Comparison of ENCODE assay signal across 8 cellular contexts in genomic region chr3:142931222-142931621, GRCh38. TPM values are rescaled to one million over a fixed set of nuclear protein-coding genes. Genes with fewer than 3 reads are reported as not detected.
DNase-seq lines count a peak whose midpoint lies in the region; ATAC-seq, FAIRE-seq and TF ChIP-seq lines count a peak whose summit lies in the region.

No MANE protein-coding gene starts in this region.

- TF ChIP-seq CTCF in HepG2 (CRISPR knock-in tag; IDR thresholded peaks at IDR 0.05), result peak; percentile 54
- TF ChIP-seq CTCF in right lobe of liver (IDR thresholded peaks at IDR 0.05), result no peak

- DNase-seq in HepG2 (ENCODE audit: low spot score) (peak; percentile 41), right lobe of liver (no peak), urothelium cell line (ENCODE audit: low spot score) (peak; percentile 40), NCI-H1694 treated with DMSO at 0.1 percent for 48 hours (lab: John Stamatoyannopoulos, UW) (no peak), NCI-H69 (lab: John Stamatoyannopoulos, UW) (no peak)
- peak; percentile 30 for DNase-seq in activated CD8-positive, alpha-beta T cell treated with anti-CD3 and anti-CD28 coated beads, Interleukin-2, amount 10 ng/mL, durations not matched to agents 7 days and 5 days

- H3K9me3 ChIP-seq in HepG2 (ENCODE audit: low read length) (no peaks in the 10 kb centered on the region), right lobe of liver (no peaks in the 10 kb centered on the region)

- POLR2A ChIA-PET in HepG2 (lab: Yijun Ruan, JAX), result interaction anchor here (1.3 to 3.2 kb wide), 3 partner anchors 10 to 33 kb away, joined by 5 to 31 read pairs (median 8); no protein-coding TSS in a partner anchor
- POLR2A ChIA-PET in activated CD8-positive, alpha-beta T cell treated with anti-CD3 and anti-CD28 coated beads, Interleukin-2, amount 10 ng/mL, durations not matched to agents 7 days and 5 days (lab: Charles Lee), result interaction anchor here (0.6 kb wide), 1 partner anchor 27 kb away, joined by 3 read pairs; no protein-coding TSS in a partner anchor

- peak overlapping the region; percentile 13; the same call in 1 of the 2 replicates for H3K4me2 ChIP-seq in HepG2 (ENCODE audit: low read depth, low read length)

- CTCF ChIA-PET in HepG2 (lab: Yijun Ruan, JAX; ENCODE audit: low intra/inter-chr PET ratio, low total read pairs), result interaction anchor here (1.4 to 4.4 kb wide), 2 partner anchors 56 to 103 kb away, joined by 5 to 67 read pairs; no protein-coding TSS in a partner anchor
- CTCF ChIA-PET in activated CD8-positive, alpha-beta T cell treated with anti-CD3 and anti-CD28 coated beads, Interleukin-2, amount 10 ng/mL, durations not matched to agents 7 days and 5 days (lab: Charles Lee), result interaction anchor here (1.3 to 3.2 kb wide), 4 partner anchors 11 to 102 kb away, joined by 3 to 12 read pairs (median 8); no protein-coding TSS in a partner anchor

- H3K36me3 ChIP-seq in HepG2 (replicated peaks in 1 of 2; ENCODE audit: control insufficient read depth in 1 of 2, insufficient read depth in 2 of 2, low read length in 2 of 2) (no peaks in the 10 kb centered on the region), right lobe of liver (no peaks in the 10 kb centered on the region)

- H3K27ac Mint-ChIP-seq in activated CD8-positive, alpha-beta T cell treated with anti-CD3 and anti-CD28 coated beads, Interleukin-2, amount 10 ng/mL, durations not matched to agents 7 days and 5 days, result no peak overlapping the region

- intact Hi-C loops in HepG2 (cut with micrococcal nuclease; ENCODE audit: unreplicated experiment), result no loop called here
- intact Hi-C loops in right lobe of liver (cut with DNase I), result loop anchor here in 1 of 2 donors (10.0 kb wide), 1 partner anchor 54 kb away; no protein-coding TSS in a partner anchor

- TF ChIP-seq EP300 in HepG2 (IDR thresholded peaks at IDR 0.05; ENCODE audit: low read depth in 2 of 2, low read length in 2 of 2) (no peak), HepG2 (CRISPR knock-in tag; IDR thresholded peaks at IDR 0.05; ENCODE audit: borderline replicate concordance) (no peak)

- H3K4me3 ChIP-seq in HepG2 (replicated peaks in 1 of 3; ENCODE audit: insufficient read depth in 1 of 3, low read depth in 2 of 3, low read length in 3 of 3) (no peak overlapping the region), right lobe of liver (no peak overlapping the region)

- H3K27me3 ChIP-seq in HepG2 (ENCODE audit: control insufficient read depth in 1 of 2, insufficient read depth in 2 of 2, low read length in 2 of 2) (peaks cover 0 to 21% of the 10 kb centered on the region in 2 experiments; a peak in 3 of 5 replicates), right lobe of liver (no peaks in the 10 kb centered on the region)

- H2AFZ ChIP-seq in HepG2 (ENCODE audit: low read length), result no peak overlapping the region

- in situ Hi-C loops in HepG2 (cut with HindIII; ENCODE audit: extremely low pct_ligation_motif_present, low pct_unique_long_range_greater_than_20kb), result no loop called here

- no peak overlapping the region for H3K9ac ChIP-seq in HepG2 (ENCODE audit: insufficient read depth, low read depth, low read length)

- FAIRE-seq in HepG2 (lab: Jason Lieb, UNC) (peak; percentile 54), urothelium cell line (lab: Jason Lieb, UNC) (peak; percentile 42)

- H3K27ac ChIP-seq in HepG2 (ENCODE audit: extremely low read length, insufficient read depth, low read length), result no peak overlapping the region
- no peak overlapping the region for H3K27ac ChIP-seq in right lobe of liver

- H3K4me1 ChIP-seq in HepG2 (ENCODE audit: insufficient read depth, low read length), result peaks cover 52% of the 10 kb centered on the region
- H3K4me1 ChIP-seq in right lobe of liver, result peaks cover 0 to 32% (median 5%) of the 10 kb centered on the region in 4 donors

- TF ChIP-seq RAD21 in HepG2 (CRISPR knock-in tag; IDR thresholded peaks at IDR 0.05), result no peak

- TF ChIP-seq POLR2A in HepG2 (IDR thresholded peaks at IDR 0.05; ENCODE audit: insufficient read depth in 1 of 2, low read depth in 2 of 2, low read length in 2 of 2) (no peak), right lobe of liver (IDR thresholded peaks at IDR 0.05) (no peak)

- H3K4me3 Mint-ChIP-seq in activated CD8-positive, alpha-beta T cell treated with anti-CD3 and anti-CD28 coated beads, Interleukin-2, amount 10 ng/mL, durations not matched to agents 7 days and 5 days, result no peak overlapping the region

- no peaks in the 10 kb centered on the region for H3K36me3 Mint-ChIP-seq in activated CD8-positive, alpha-beta T cell treated with anti-CD3 and anti-CD28 coated beads, Interleukin-2, amount 10 ng/mL, durations not matched to agents 7 days and 5 days (ENCODE audit: low read depth)

- ATAC-seq in HepG2 (peak; percentile 83), right lobe of liver (no peak), HG03139 (IDR thresholded peaks at IDR 0.05; ENCODE audit: unreplicated experiment) (peak; percentile 88), GM18858 (IDR thresholded peaks at IDR 0.05; ENCODE audit: unreplicated experiment) (no peak)
- ATAC-seq in activated CD8-positive, alpha-beta T cell treated with anti-CD3 and anti-CD28 coated beads, Interleukin-2, amount 10 ng/mL, durations not matched to agents 7 days and 5 days, result peak; percentile 64

- H4K20me1 ChIP-seq in HepG2 (ENCODE audit: insufficient read depth, low read length), result no peaks in the 10 kb centered on the region

- H3K9me3 Mint-ChIP-seq in activated CD8-positive, alpha-beta T cell treated with anti-CD3 and anti-CD28 coated beads, Interleukin-2, amount 10 ng/mL, durations not matched to agents 7 days and 5 days (ENCODE audit: insufficient read depth), result no peaks in the 10 kb centered on the region

- no peaks in the 10 kb centered on the region for H3K79me2 ChIP-seq in HepG2 (ENCODE audit: insufficient read depth, low read length)

- H3K4me1 Mint-ChIP-seq in activated CD8-positive, alpha-beta T cell treated with anti-CD3 and anti-CD28 coated beads, Interleukin-2, amount 10 ng/mL, durations not matched to agents 7 days and 5 days (ENCODE audit: low read depth), result no peaks in the 10 kb centered on the region

- 32% methylated on average over 6 of the region's 6 CpGs for WGBS in HepG2 (ENCODE audit: low lambda C conversion rate)
- 75% methylated on average over 5 of the region's 6 CpGs for WGBS in right lobe of liver (ENCODE audit: insufficient coverage, low coverage, low lambda C conversion rate, missing lambda C conversion rate)

- peaks cover 8% of the 10 kb centered on the region for H3K27me3 Mint-ChIP-seq in activated CD8-positive, alpha-beta T cell treated with anti-CD3 and anti-CD28 coated beads, Interleukin-2, amount 10 ng/mL, durations not matched to agents 7 days and 5 days (ENCODE audit: low read depth)

- no TSS peak for BruUV-seq in HepG2 (replicated peaks; lab: Mats Ljungman, UMichigan)

RNA-seq across cellular contexts. Expression of gene PAQR9, which starts 32.3 kb away (rescaled TPM):
- total RNA-seq in HepG2 (2016; rRNA removed; fragmentation: Illumina TruSeq; extraction: Trizol), result 10.3 and 10.4 TPM in 2 replicates
- 3.6 and 3.8 TPM in 2 replicates for total RNA-seq in HepG2 (2016; cell fraction: cytosol; rRNA removed; fragmentation: Illumina TruSeq; extraction: Trizol; ENCODE audit: low read depth)
- total RNA-seq in HepG2 (2016; cell fraction: insoluble cytoplasmic fraction; rRNA removed; fragmentation: Illumina TruSeq; extraction: Trizol), result 10.3 and 10.5 TPM in 2 replicates
- 12.0 and 13.5 TPM in 2 replicates for total RNA-seq in HepG2 (2016; cell fraction: membrane; rRNA removed; fragmentation: Illumina TruSeq; extraction: Trizol)
- 9.3 and 10.1 TPM in 2 replicates for total RNA-seq in HepG2 (2016; cell fraction: nucleus; rRNA removed; fragmentation: Illumina TruSeq; extraction: Trizol)
- 3.7 and 8.4 TPM in 2 replicates for polyA plus RNA-seq in HepG2 (2011; rRNA removed)
- 4.9 and 6.5 TPM in 2 replicates for polyA plus RNA-seq in HepG2 (2011; cell fraction: cytosol; rRNA removed)
- 8.2 and 13.0 TPM in 2 replicates for polyA plus RNA-seq in HepG2 (2011; cell fraction: nucleus; rRNA removed)
- 9.1 and 16.7 TPM in 2 replicates for polyA plus RNA-seq in HepG2 (2012)
- 4.6 and 5.9 TPM in 2 replicates for polyA plus RNA-seq in HepG2 (2016; cell fraction: cytosol; fragmentation: Illumina TruSeq; extraction: Trizol; ENCODE audit: low read depth)
- polyA plus RNA-seq in HepG2 (2016; cell fraction: insoluble cytoplasmic fraction; fragmentation: Illumina TruSeq; extraction: Trizol; ENCODE audit: low read depth), result 13.7 and 14.1 TPM in 2 replicates
- 12.2 and 13.8 TPM in 2 replicates for polyA plus RNA-seq in HepG2 (2016; cell fraction: membrane; fragmentation: Illumina TruSeq; extraction: Trizol; ENCODE audit: low read depth)
- polyA plus RNA-seq in HepG2 (2016; cell fraction: nucleus; fragmentation: Illumina TruSeq; extraction: Trizol; ENCODE audit: insufficient read depth, low read depth), result 16.0 and 16.8 TPM in 2 replicates
- 26.7 TPM in 1 of 2 replicates, not detected in the other for polyA minus RNA-seq in HepG2 (2011; rRNA and poly(A)+ RNA removed; ENCODE audit: low replicate concordance)
- 5.5 and 9.2 TPM in 2 replicates for polyA minus RNA-seq in HepG2 (2011; cell fraction: cytosol; rRNA and poly(A)+ RNA removed)
- polyA minus RNA-seq in HepG2 (2011; cell fraction: nucleus; rRNA and poly(A)+ RNA removed), result 10.3 and 15.8 TPM in 2 replicates
- 10 to 100 TPM; 10.2 to 18.6 (median 12.6) TPM for total RNA-seq in right lobe of liver
- not detected for total RNA-seq in activated CD8-positive, alpha-beta T cell treated with anti-CD3 and anti-CD28 coated beads, Interleukin-2, amount 10 ng/mL, durations not matched to agents 7 days and 5 days

RNA-seq across cellular contexts. Expression of gene PCOLCE2, which starts 42.3 kb away (rescaled TPM):
- total RNA-seq in HepG2 (2016; rRNA removed; fragmentation: Illumina TruSeq; extraction: Trizol) (1.1 and 2.0 TPM in 2 replicates), right lobe of liver (1 to 10 TPM; 1.8 to 9.7 (median 3.8) TPM)
- 0.40 and 0.71 TPM in 2 replicates for total RNA-seq in HepG2 (2016; cell fraction: cytosol; rRNA removed; fragmentation: Illumina TruSeq; extraction: Trizol; ENCODE audit: low read depth)
- total RNA-seq in HepG2 (2016; cell fraction: insoluble cytoplasmic fraction; rRNA removed; fragmentation: Illumina TruSeq; extraction: Trizol), result 2.0 and 2.1 TPM in 2 replicates
- 0.71 and 1.1 TPM in 2 replicates for total RNA-seq in HepG2 (2016; cell fraction: membrane; rRNA removed; fragmentation: Illumina TruSeq; extraction: Trizol)
- total RNA-seq in HepG2 (2016; cell fraction: nucleus; rRNA removed; fragmentation: Illumina TruSeq; extraction: Trizol), result 1.5 and 2.6 TPM in 2 replicates
- polyA plus RNA-seq in HepG2 (2011; rRNA removed), result 0.71 and 0.74 TPM in 2 replicates
- 0.46 and 1.2 TPM in 2 replicates for polyA plus RNA-seq in HepG2 (2011; cell fraction: cytosol; rRNA removed)
- polyA plus RNA-seq in HepG2 (2011; cell fraction: nucleus; rRNA removed), result 0.55 and 0.87 TPM in 2 replicates
- 0.87 and 2.5 TPM in 2 replicates for polyA plus RNA-seq in HepG2 (2012)
- 0.47 and 1.1 TPM in 2 replicates for polyA plus RNA-seq in HepG2 (2016; cell fraction: cytosol; fragmentation: Illumina TruSeq; extraction: Trizol; ENCODE audit: low read depth)
- polyA plus RNA-seq in HepG2 (2016; cell fraction: insoluble cytoplasmic fraction; fragmentation: Illumina TruSeq; extraction: Trizol; ENCODE audit: low read depth), result 1.1 and 1.3 TPM in 2 replicates
- 1.00 and 1.6 TPM in 2 replicates for polyA plus RNA-seq in HepG2 (2016; cell fraction: membrane; fragmentation: Illumina TruSeq; extraction: Trizol; ENCODE audit: low read depth)
- 3.8 and 6.0 TPM in 2 replicates for polyA plus RNA-seq in HepG2 (2016; cell fraction: nucleus; fragmentation: Illumina TruSeq; extraction: Trizol; ENCODE audit: insufficient read depth, low read depth)
- 0.60 and 25.3 TPM in 2 replicates for polyA minus RNA-seq in HepG2 (2011; rRNA and poly(A)+ RNA removed; ENCODE audit: low replicate concordance)
- 1.7 TPM in 1 of 2 replicates, not detected in the other for polyA minus RNA-seq in HepG2 (2011; cell fraction: cytosol; rRNA and poly(A)+ RNA removed)
- polyA minus RNA-seq in HepG2 (2011; cell fraction: nucleus; rRNA and poly(A)+ RNA removed), result 0.52 and 1.5 TPM in 2 replicates
- total RNA-seq in activated CD8-positive, alpha-beta T cell treated with anti-CD3 and anti-CD28 coated beads, Interleukin-2, amount 10 ng/mL, durations not matched to agents 7 days and 5 days, result not detected

Comparison
In these comparisons a context has a peak if more than half of its experiments do, and no peak if none do; other contexts are left out.
1. ATAC-seq: peak in HepG2 (single experiment), HG03139 (single experiment) and activated CD8-positive, alpha-beta T cell treated with anti-CD3 and anti-CD28 coated beads, Interleukin-2, amount 10 ng/mL, durations not matched to agents 7 days and 5 days (single experiment); none in right lobe of liver (0 of 4) and GM18858 (single experiment).
2. DNase-seq: peak in HepG2 (single experiment), activated CD8-positive, alpha-beta T cell treated with anti-CD3 and anti-CD28 coated beads, Interleukin-2, amount 10 ng/mL, durations not matched to agents 7 days and 5 days (single experiment) and urothelium cell line (single experiment); none in right lobe of liver (0 of 3), NCI-H1694 treated with DMSO at 0.1 percent for 48 hours (single experiment) and NCI-H69 (single experiment).
3. RNA of gene PAQR9, which starts 32.3 kb away (total RNA-seq): 10.2 to 18.6 TPM in right lobe of liver and 3.6 to 13.5 TPM in HepG2; not detected in activated CD8-positive, alpha-beta T cell treated with anti-CD3 and anti-CD28 coated beads, Interleukin-2, amount 10 ng/mL, durations not matched to agents 7 days and 5 days; every median in the first group is over 4 times any median in the second.